ENCODE assay signal across 35 cellular contexts in genomic region chr15:40853241-40853890, GRCh38. TPM values are rescaled to one million over a fixed set of nuclear protein-coding genes. Genes with fewer than 3 reads are reported as not detected.
"Had no signal": no experiment of that assay in that cellular context is flagged by ENCODE, and none has a peak within 500 bp of the region (broad histone marks: within the 10 kb centered on the region; RNA-seq: fewer than 3 reads in every experiment).

No MANE protein-coding gene starts in this region.

- H3K36me3 ChIP-seq: adrenal gland, ascending aorta, cardiac muscle cell, right lobe of liver had no signal

- H3K4me3 ChIP-seq: adrenal gland, ascending aorta, cardiac muscle cell, left lung, lung, mucosa of descending colon, right lobe of liver, testis, upper lobe of left lung had no signal

- ATAC-seq: left lung; right lobe of liver; stimulated activated naive CD8-positive, alpha-beta T cell treated with anti-CD3 and anti-CD28 coated beads, Interleukin-15, Interleukin-2, amounts not matched to agents 100 U/mL and 50 U/mL, for 24 hours had no signal

- H3K36me3 Mint-ChIP-seq: activated naive CD8-positive, alpha-beta T cell treated with anti-CD3 and anti-CD28 coated beads for 36 hours; brain; immature natural killer cell had no signal

- H3K4me3 Mint-ChIP-seq: activated naive CD4-positive, alpha-beta T cell treated with anti-CD3 and anti-CD28 coated beads for 36 hours; activated naive CD8-positive, alpha-beta T cell treated with anti-CD3 and anti-CD28 coated beads for 36 hours; immature natural killer cell; naive B cell; T-helper 2 cell treated with Interferon-gamma antibody and Interleukin-4, amounts not matched to agents 5 μg/mL and 100 μg/mL, for 36 hours had no signal

- H3K27ac ChIP-seq: adrenal gland, ascending aorta, cardiac muscle cell, left lung, parathyroid adenoma, right lobe of liver, testis, upper lobe of left lung had no signal

- H3K27me3 ChIP-seq: adrenal gland, ascending aorta, cardiac muscle cell, left lung, right lobe of liver, testis, upper lobe of left lung had no signal

- H3K27ac Mint-ChIP-seq: activated naive CD4-positive, alpha-beta T cell treated with anti-CD3 and anti-CD28 coated beads for 36 hours; activated naive CD8-positive, alpha-beta T cell treated with anti-CD3 and anti-CD28 coated beads for 36 hours; immature natural killer cell; T-helper 2 cell treated with Interferon-gamma antibody and Interleukin-4, amounts not matched to agents 5 μg/mL and 100 μg/mL, for 36 hours had no signal

- FAIRE-seq: endothelial cell of umbilical vein had no signal

- H3K4me1 Mint-ChIP-seq: immature natural killer cell had no signal

- H3K27me3 Mint-ChIP-seq: activated naive CD8-positive, alpha-beta T cell treated with anti-CD3 and anti-CD28 coated beads for 36 hours; naive B cell had no signal

- H3K9ac ChIP-seq: parathyroid adenoma had no signal

- H3K9me3 ChIP-seq: adrenal gland, ascending aorta, left lung, mucosa of descending colon, right lobe of liver, testis, upper lobe of left lung had no signal

- H2AFZ ChIP-seq: parathyroid adenoma had no signal

- H3K79me2 ChIP-seq: parathyroid adenoma had no signal

- H3K4me1 ChIP-seq: ascending aorta, parathyroid adenoma, right lobe of liver, testis had no signal

- H3K9me3 Mint-ChIP-seq: activated naive CD4-positive, alpha-beta T cell treated with anti-CD3 and anti-CD28 coated beads for 36 hours; activated naive CD8-positive, alpha-beta T cell treated with anti-CD3 and anti-CD28 coated beads for 36 hours; brain; immature natural killer cell; naive B cell; T-helper 2 cell treated with Interferon-gamma antibody and Interleukin-4, amounts not matched to agents 5 μg/mL and 100 μg/mL, for 36 hours had no signal

- DNase-seq: activated CD4-positive, alpha-beta T cell treated with anti-CD3 and anti-CD28 coated beads for 48 hours; activated CD4-positive, alpha-beta T cell treated with anti-CD3 and anti-CD28 coated beads, Interleukin-2, amount 50 U/mL, for 48 hours; activated CD8-positive, alpha-beta memory T cell treated with anti-CD3 and anti-CD28 coated beads for 24 hours; activated effector memory CD4-positive, alpha-beta T cell treated with Interleukin-2 at 50 U/mL for 16 hours; activated naive CD4-positive, alpha-beta T cell treated with anti-CD3 and anti-CD28 coated beads for 36 hours; activated naive CD8-positive, alpha-beta T cell treated with anti-CD3 and anti-CD28 coated beads for 36 hours; adrenal gland; head of caudate nucleus; hypothalamus; immature natural killer cell; left lung; naive B cell; nucleus accumbens; right lobe of liver; stimulated activated CD4-positive, alpha-beta T cell treated with anti-CD3 and anti-CD28 coated beads, Interleukin-12 subunit alpha, Interleukin-12 subunit beta, amount 100 ng/mL, for 4 hours; stimulated activated CD4-positive, alpha-beta T cell treated with anti-CD3 and anti-CD28 coated beads, Interleukin-4, amount 100 ng/mL, for 1 hour; stimulated activated naive CD8-positive, alpha-beta T cell treated with anti-CD3 and anti-CD28 coated beads, Interleukin-15, Interleukin-2, amounts not matched to agents 100 U/mL and 50 U/mL, for 24 hours; T-helper 1 cell; testis; upper lobe of left lung had no signal

RNA-seq across cellular contexts. Expression of gene RHOV, which starts 20.7 kb away (rescaled TPM):
- total RNA-seq: ascending aorta, fibroblast of lung, fibroblast of villous mesenchyme, mesenteric fat pad, right lobe of liver had no signal
- polyA plus RNA-seq: fibroblast of lung, immature natural killer cell had no signal

RNA-seq across cellular contexts. Expression of gene PPP1R14D, which starts 24.9 kb away (rescaled TPM):
- total RNA-seq: activated naive CD4-positive, alpha-beta T cell treated with anti-CD3 and anti-CD28 coated beads for 36 hours; activated naive CD8-positive, alpha-beta T cell treated with anti-CD3 and anti-CD28 coated beads for 36 hours; adrenal gland; ascending aorta; cardiac muscle cell; cerebellum; endothelial cell of umbilical vein; fibroblast of lung; fibroblast of villous mesenchyme; lung; mesenteric fat pad; renal cortical epithelial cell; right lobe of liver; skeletal muscle tissue had no signal
- polyA plus RNA-seq: adrenal gland, cardiac muscle cell, endothelial cell of umbilical vein, fibroblast of lung, immature natural killer cell, neural cell had no signal
